In genomic region chr6:112348334-112348874, GRCh38 we compare ENCODE assay signal across 2 cellular contexts.
TF ChIP-seq lines count a peak whose summit lies in the region.

No MANE protein-coding gene starts in this region.

TF ChIP-seq in SK-N-SH, 30 proteins besides CTCF, POLR2A, EP300 and RAD21 (continued from another document):
- TF ChIP-seq REST (IDR thresholded peaks at IDR 0.05; ENCODE audit: low read depth, low read length) (peak; percentile 82), CHD2 (IDR thresholded peaks at IDR 0.05; ENCODE audit: low read length, partially characterized antibody) (no peak), RFX5 (IDR thresholded peaks at IDR 0.05; ENCODE audit: low read length) (no peak), GABPA (IDR thresholded peaks at IDR 0.05; ENCODE audit: low read depth) (no peak)
TF ChIP-seq in SK-N-SH: peak in this region for 1.

TF ChIP-seq in SK-N-SH treated with all-trans-retinoic acid at 6 μM for 48 hours, 23 proteins besides CTCF, POLR2A, EP300 and RAD21 (continued from another document):
- TF ChIP-seq CSRNP3 (CRISPR knock-in tag; IDR thresholded peaks at IDR 0.05) (no peak), ZNF8 (CRISPR knock-in tag; IDR thresholded peaks at IDR 0.05) (no peak), BACH2 (CRISPR knock-in tag; IDR thresholded peaks at IDR 0.05; ENCODE audit: borderline replicate concordance) (no peak), RARB (CRISPR knock-in tag; IDR thresholded peaks at IDR 0.05) (no peak), OSR1 (CRISPR knock-in tag; IDR thresholded peaks at IDR 0.05) (no peak)
